Comparison of ENCODE assay signal across 34 cellular contexts in the genomic region with DNA sequence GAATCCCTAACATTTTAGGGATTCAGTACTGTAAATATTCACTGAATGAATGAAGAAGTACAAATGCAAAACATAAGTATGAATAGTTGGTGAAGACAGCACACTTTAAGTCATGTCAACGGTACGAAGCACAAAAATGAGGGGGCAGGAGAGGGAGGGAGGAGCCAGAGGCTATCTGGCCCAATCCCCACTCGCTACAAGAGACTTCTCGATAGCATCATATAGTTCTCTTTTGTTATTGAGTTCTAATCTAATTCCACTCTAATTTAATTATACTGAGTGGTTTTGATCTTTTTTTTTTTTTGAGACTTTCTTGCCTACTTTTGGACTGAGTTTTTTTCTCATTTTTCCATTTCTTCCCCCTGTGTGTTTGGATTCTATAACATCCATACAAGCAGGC.
"Had no signal": no experiment of that assay in that cellular context is flagged by ENCODE, and none has a peak within 500 bp of the region (broad histone marks: within the 10 kb centered on the region; RNA-seq: fewer than 3 reads in every experiment).

No MANE protein-coding gene starts in this region.

- H3K9me3 Mint-ChIP-seq: activated CD4-positive, alpha-beta T cell treated with anti-CD3 and anti-CD28 coated beads, Interleukin-2, amount 10 ng/mL, durations not matched to agents 24 days and 14 days; activated CD8-positive, alpha-beta T cell treated with anti-CD3 and anti-CD28 coated beads for 36 hours; activated T-cell treated with anti-CD3 and anti-CD28 coated beads, Interleukin-2, amount 50 U/mL, for 72 hours; central memory CD8-positive, alpha-beta T cell had no signal

- H3K27ac ChIP-seq: cardiac muscle cell, SK-N-MC, WERI-Rb-1 had no signal

- H3K27me3 Mint-ChIP-seq: activated CD4-positive, alpha-beta T cell treated with anti-CD3 and anti-CD28 coated beads, Interleukin-2, amount 10 ng/mL, durations not matched to agents 24 days and 14 days; activated CD8-positive, alpha-beta T cell treated with anti-CD3 and anti-CD28 coated beads for 36 hours; activated T-helper 17 cell treated with anti-CD3 and anti-CD28 coated beads, Interleukin-2, amount 50 U/mL, for 72 hours had no signal

- H3K4me3 Mint-ChIP-seq: activated CD4-positive, alpha-beta T cell treated with anti-CD3 and anti-CD28 coated beads, Interleukin-2, amount 10 ng/mL, durations not matched to agents 24 days and 14 days; activated CD8-positive, alpha-beta T cell treated with anti-CD3 and anti-CD28 coated beads for 36 hours; activated naive CD8-positive, alpha-beta T cell treated with anti-CD3 and anti-CD28 coated beads for 36 hours; activated T-cell treated with anti-CD3 and anti-CD28 coated beads, Interleukin-2, amount 50 U/mL, for 72 hours; activated T-helper 17 cell treated with anti-CD3 and anti-CD28 coated beads, Interleukin-2, amount 50 U/mL, for 72 hours; central memory CD8-positive, alpha-beta T cell had no signal

- H3K27ac Mint-ChIP-seq: activated CD4-positive, alpha-beta T cell treated with anti-CD3 and anti-CD28 coated beads, Interleukin-2, amount 10 ng/mL, durations not matched to agents 24 days and 14 days; activated CD8-positive, alpha-beta T cell treated with anti-CD3 and anti-CD28 coated beads for 36 hours; activated naive CD8-positive, alpha-beta T cell treated with anti-CD3 and anti-CD28 coated beads for 36 hours; activated T-cell treated with anti-CD3 and anti-CD28 coated beads, Interleukin-2, amount 50 U/mL, for 72 hours; activated T-helper 17 cell treated with anti-CD3 and anti-CD28 coated beads, Interleukin-2, amount 50 U/mL, for 72 hours had no signal

- H3K36me3 Mint-ChIP-seq: activated naive CD8-positive, alpha-beta T cell treated with anti-CD3 and anti-CD28 coated beads for 36 hours had no signal

- H3K4me1 Mint-ChIP-seq: activated CD4-positive, alpha-beta T cell treated with anti-CD3 and anti-CD28 coated beads, Interleukin-2, amount 10 ng/mL, durations not matched to agents 24 days and 14 days; activated naive CD8-positive, alpha-beta T cell treated with anti-CD3 and anti-CD28 coated beads for 36 hours; activated T-helper 17 cell treated with anti-CD3 and anti-CD28 coated beads, Interleukin-2, amount 50 U/mL, for 72 hours; central memory CD8-positive, alpha-beta T cell had no signal

- H3K36me3 ChIP-seq: cardiac muscle cell, WERI-Rb-1 had no signal

- H3K27me3 ChIP-seq: cardiac muscle cell had no signal

- H3K4me3 ChIP-seq: cardiac muscle cell, SK-N-MC had no signal

- ATAC-seq: activated CD8-positive, alpha-beta T cell treated with anti-CD3 and anti-CD28 coated beads for 36 hours; activated T-cell treated with anti-CD3 and anti-CD28 coated beads, Interleukin-2, amount 50 U/mL, for 72 hours; activated T-helper 17 cell treated with anti-CD3 and anti-CD28 coated beads, Interleukin-2, amount 50 U/mL, for 72 hours had no signal

- DNase-seq: activated CD4-positive, alpha-beta T cell treated with anti-CD3 and anti-CD28 coated beads, Interleukin-2, amount 10 ng/mL, durations not matched to agents 24 days and 14 days; activated CD4-positive, alpha-beta T cell treated with anti-CD3 and anti-CD28 coated beads, Interleukin-2, amount 50 U/mL, for 4 hours; activated CD8-positive, alpha-beta T cell treated with anti-CD3 and anti-CD28 coated beads for 36 hours; activated effector memory CD4-positive, alpha-beta T cell treated with anti-CD3 and anti-CD28 coated beads, Interleukin-2, amount 50 U/mL, for 16 hours; activated naive CD4-positive, alpha-beta T cell; activated naive CD4-positive, alpha-beta T cell treated with anti-CD3 and anti-CD28 coated beads, Interleukin-2, amount 50 U/mL, for 16 hours; activated naive CD8-positive, alpha-beta T cell treated with anti-CD3 and anti-CD28 coated beads for 36 hours; activated T-cell treated with anti-CD3 and anti-CD28 coated beads, Interleukin-2, amount 50 U/mL, for 1 hour; activated T-cell treated with anti-CD3 and anti-CD28 coated beads, Interleukin-2, amount 50 U/mL, for 72 hours; amniotic stem cell; aorta; Karpas-422; KBM-7; NCI-H1105; NCI-H1417 treated with DMSO at 0.1 percent for 48 hours; NCI-H187 treated with DMSO at 0.1 percent for 48 hours; NCI-H2081; NCI-H2171 treated with DMSO at 0.1 percent for 48 hours; NCI-H2227 treated with DMSO at 0.1 percent for 48 hours; NCI-H446 treated with DMSO at 0.1 percent for 48 hours; NCI-H524; NCI-H69; NK-92 treated with Interleukin-12 subunit alpha and Interleukin-12 subunit beta, amount 100 ng/mL, for 24 hours; OCI-M1; Right ventricle myocardium superior; SW 1271; T-helper 1 cell; T-helper 2 cell; T-helper 9 cell; WERI-Rb-1 had no signal
